ENCODE assay signal across 19 cellular contexts in the genomic region with DNA sequence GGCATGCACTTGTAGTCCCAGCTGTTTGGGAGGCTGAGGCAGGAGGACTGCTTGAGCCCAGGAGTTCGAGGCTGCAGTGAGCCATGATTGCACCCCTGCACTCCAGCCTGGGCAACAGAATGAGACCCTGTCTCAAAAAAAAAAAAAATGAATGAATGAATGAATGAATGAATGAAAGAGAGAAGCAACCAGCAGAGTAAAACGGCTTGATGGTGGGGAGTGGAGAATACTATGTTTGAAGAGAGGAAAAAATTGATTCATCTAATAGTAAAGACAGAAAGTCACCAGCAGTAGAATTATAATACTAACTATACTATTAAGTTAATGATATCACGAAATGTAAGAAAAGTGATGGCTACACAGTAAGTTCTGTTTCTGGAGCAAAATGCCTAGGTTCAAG.
A peak's percentile ranks its signal among the peaks of the same experiment; 100 is the strongest.
DNase-seq lines count a peak whose midpoint lies in the region; ATAC-seq and TF ChIP-seq lines count a peak whose summit lies in the region.
"Had no signal": no experiment of that assay in that cellular context is flagged by ENCODE, and none has a peak within 500 bp of the region (broad histone marks: within the 10 kb centered on the region; RNA-seq: fewer than 3 reads in every experiment).

No MANE protein-coding gene starts in this region.

- 96 to 100% methylated on average over 3 of the region's 3 CpGs for WGBS in GM23248 (ENCODE audit: low coverage in 1 of 2, low lambda C conversion rate in 2 of 2, missing lambda C conversion rate in 2 of 2), 2 experiments
- WGBS in mammary epithelial cell (ENCODE audit: low coverage, missing lambda C conversion rate), result 100% methylated on average over 2 of the region's 3 CpGs
- WGBS in right cardiac atrium, result 94% methylated on average over 3 of the region's 3 CpGs

- BruUV-seq in PC-3 (replicated peaks; lab: Mats Ljungman, UMichigan) (TSS peak; percentile 96), mammary epithelial cell (replicated peaks; lab: Mats Ljungman, UMichigan) (TSS peak; percentile 90)

- TF ChIP-seq CTCF in PC-3 (conservative IDR thresholded peaks at IDR 0.05; ENCODE audit: low read depth, low read length), result no peak
- no peak for TF ChIP-seq CTCF in mammary epithelial cell (conservative IDR thresholded peaks at IDR 0.05 in 1 of 2, IDR thresholded peaks at IDR 0.05 in 1 of 2; ENCODE audit: extremely low read depth in 1 of 2, insufficient read depth in 1 of 2, low read depth in 1 of 2, low read length in 2 of 2)
- no peak for TF ChIP-seq CTCF in neural cell (IDR thresholded peaks at IDR 0.05; ENCODE audit: poor library complexity, severe bottlenecking)

- H3K36me3 ChIP-seq in GM23248 (ENCODE audit: low read depth), result no peaks in the 10 kb centered on the region
- peaks cover 5% of the 10 kb centered on the region; the same call in 1 of the 2 replicates for H3K36me3 ChIP-seq in PC-3 (ENCODE audit: low read depth, low read length)
- no peaks in the 10 kb centered on the region for H3K36me3 ChIP-seq in mammary epithelial cell (ENCODE audit: insufficient read depth, low read length)
- H3K36me3 ChIP-seq in neural cell (ENCODE audit: insufficient read depth, low read length), result no peaks in the 10 kb centered on the region
- H3K36me3 ChIP-seq: SJCRH30 had no signal

- H4K20me1 ChIP-seq in GM23248 (ENCODE audit: insufficient read depth) (no peaks in the 10 kb centered on the region), PC-3 (ENCODE audit: low read length) (no peaks in the 10 kb centered on the region), mammary epithelial cell (ENCODE audit: insufficient read depth, low read length) (no peaks in the 10 kb centered on the region), neural cell (ENCODE audit: insufficient read depth) (no peaks in the 10 kb centered on the region)
- H4K20me1 ChIP-seq: BLaER1 treated with 17β-estradiol and CSF1 and Interleukin-3, amounts not matched to agents 10 nM and 100 nM had no signal

- H3K9ac ChIP-seq in GM23248 (0 out of 2 replicates have a peak overlapping the region, but pooled peaks have one; percentile 3), PC-3 (ENCODE audit: low read length) (peak overlapping the region; percentile 23), mammary epithelial cell (ENCODE audit: insufficient read depth, low read length) (no peak overlapping the region), neural cell (ENCODE audit: low read length) (no peak overlapping the region)
- H3K9ac ChIP-seq: KMS-11 had no signal

- H3F3A ChIP-seq in GM23248 (ENCODE audit: insufficient read depth) (no peaks in the 10 kb centered on the region), PC-3 (ENCODE audit: low read length, unreplicated experiment) (no peaks in the 10 kb centered on the region), neural cell (ENCODE audit: insufficient read depth, low read length, poor library complexity, severe bottlenecking) (peaks cover 3% of the 10 kb centered on the region)

- H2AFZ ChIP-seq in GM23248 (no peak overlapping the region), PC-3 (ENCODE audit: low read length) (no peak overlapping the region), mammary epithelial cell (ENCODE audit: low read depth, low read length) (no peak overlapping the region), neural cell (ENCODE audit: low read depth, low read length) (no peak overlapping the region)

- H3K79me2 ChIP-seq in GM23248 (ENCODE audit: insufficient read depth) (no peaks in the 10 kb centered on the region), PC-3 (ENCODE audit: low read length) (no peaks in the 10 kb centered on the region), mammary epithelial cell (ENCODE audit: insufficient read depth, low read length) (no peaks in the 10 kb centered on the region), neural cell (replicated peaks; ENCODE audit: insufficient read depth, low read length) (no peaks in the 10 kb centered on the region)

- POLR2A ChIA-PET in PC-3 (lab: Charles Lee; ENCODE audit: unreplicated experiment), result no interaction called here

- DNase-seq in GM23248, result no peak
- DNase-seq in PC-3, result no peak
- DNase-seq in mammary epithelial cell, result no peak
- no peak for DNase-seq in right cardiac atrium
- DNase-seq in NCI-H2107 (lab: John Stamatoyannopoulos, UW), result no peak
- DNase-seq: CD4-positive, alpha-beta memory T cell; DMS153; MV-4-11; NCI-H1694; NCI-H2081 treated with DMSO at 0.1 percent for 48 hours; NCI-H446 treated with DMSO at 0.1 percent for 48 hours; NCI-H526 treated with DMSO at 0.1 percent for 48 hours; SJCRH30 had no signal

- H3K9me3 ChIP-seq in GM23248 (ENCODE audit: low read depth), result no peaks in the 10 kb centered on the region
- H3K9me3 ChIP-seq in PC-3 (ENCODE audit: low read length), result no peaks in the 10 kb centered on the region
- H3K9me3 ChIP-seq in mammary epithelial cell (replicated peaks; ENCODE audit: insufficient read depth, low read length), result no peaks in the 10 kb centered on the region
- H3K9me3 ChIP-seq in neural cell (ENCODE audit: low read length), result no peaks in the 10 kb centered on the region
- no peaks in the 10 kb centered on the region for H3K9me3 ChIP-seq in right cardiac atrium (ENCODE audit: control insufficient read depth, low read length)
- H3K9me3 ChIP-seq: BLaER1 treated with 17β-estradiol and CSF1 and Interleukin-3, amounts not matched to agents 10 nM and 100 nM; SJCRH30 had no signal

- in situ Hi-C loops in GM23248 (cut with MboI), result no loop called here
- in situ Hi-C loops in mammary epithelial cell (cut with MboI; ENCODE audit: low sequenced_read_pairs in 2 of 2), result no loop called here

- dilution Hi-C loops in mammary epithelial cell (cut with HindIII; ENCODE audit: low sequenced_read_pairs), result no loop called here

- H3K9me2 ChIP-seq in GM23248 (ENCODE audit: insufficient read depth), result no peaks in the 10 kb centered on the region
- no peaks in the 10 kb centered on the region for H3K9me2 ChIP-seq in PC-3 (replicated peaks; ENCODE audit: low read length)
- no peaks in the 10 kb centered on the region for H3K9me2 ChIP-seq in neural cell (ENCODE audit: insufficient read depth, low read length)

- intact Hi-C loops in PC-3 (cut with micrococcal nuclease), result no loop called here
- intact Hi-C loops in mammary epithelial cell (cut with micrococcal nuclease), result loop anchor here (1.0 kb wide), 2 partner anchors 9 to 48 kb away; no protein-coding TSS in a partner anchor
- intact Hi-C loops in right cardiac atrium (cut with DNase I), result no loop called here

- H3K27ac ChIP-seq in GM23248, result 0 out of 2 replicates have a peak overlapping the region, but pooled peaks have one; percentile 27
- H3K27ac ChIP-seq in PC-3 (ENCODE audit: low read length), result peak overlapping the region; percentile 76
- H3K27ac ChIP-seq in mammary epithelial cell (ENCODE audit: insufficient read depth, low read depth, low read length), result peak overlapping the region; percentile 59
- peak overlapping the region; percentile 64 for H3K27ac ChIP-seq in neural cell (ENCODE audit: low read length)
- H3K27ac ChIP-seq in right cardiac atrium (ENCODE audit: low read length), result no peak overlapping the region
- H3K27ac ChIP-seq: HL-60, KMS-11, SJCRH30 had no signal

- no peak for TF ChIP-seq POLR2A in GM18505 (IDR thresholded peaks at IDR 0.05; ENCODE audit: borderline replicate concordance, extremely low read depth, insufficient read depth, insufficient read length)

- no peak overlapping the region for H3K4me2 ChIP-seq in GM23248 (ENCODE audit: unreplicated experiment)
- peak overlapping the region; percentile 8 for H3K4me2 ChIP-seq in PC-3 (ENCODE audit: low read length)
- peak overlapping the region; percentile 31 for H3K4me2 ChIP-seq in mammary epithelial cell (ENCODE audit: insufficient read depth, low read depth, low read length)
- no peak overlapping the region for H3K4me2 ChIP-seq in neural cell (ENCODE audit: low read length)
- H3K4me2 ChIP-seq: KMS-11 had no signal

- H3K27me3 ChIP-seq in GM23248 (replicated peaks; ENCODE audit: insufficient read depth) (no peaks in the 10 kb centered on the region), PC-3 (ENCODE audit: low read length) (no peaks in the 10 kb centered on the region), mammary epithelial cell (ENCODE audit: insufficient read depth, low read length) (no peaks in the 10 kb centered on the region), neural cell (ENCODE audit: insufficient read depth, low read depth, low read length) (no peaks in the 10 kb centered on the region), right cardiac atrium (ENCODE audit: control insufficient read depth, insufficient read depth) (no peaks in the 10 kb centered on the region)
- H3K27me3 ChIP-seq: BLaER1 treated with 17β-estradiol and CSF1 and Interleukin-3, amounts not matched to agents 10 nM and 100 nM; SJCRH30 had no signal

- CTCF ChIA-PET in PC-3 (lab: Charles Lee), result no interaction called here
- CTCF ChIA-PET in mammary epithelial cell (lab: Charles Lee; ENCODE audit: low non-redundant PET), result no interaction called here

- no peak for TF ChIP-seq EP300 in neural cell (conservative IDR thresholded peaks at IDR 0.05; ENCODE audit: poor library complexity, severe bottlenecking)

- H3K4me3 ChIP-seq in GM23248 (no peak overlapping the region), PC-3 (ENCODE audit: low read length) (no peak overlapping the region), mammary epithelial cell (replicated peaks in 1 of 3; ENCODE audit: insufficient read depth in 1 of 3, low read depth in 2 of 3, low read length in 3 of 3) (no peak overlapping the region), neural cell (ENCODE audit: low read length) (no peak overlapping the region), right cardiac atrium (ENCODE audit: low read length) (no peak overlapping the region)
- H3K4me3 ChIP-seq: BLaER1 treated with 17β-estradiol and CSF1 and Interleukin-3, amounts not matched to agents 10 nM and 100 nM; SJCRH30 had no signal

- TF ChIP-seq RAD21 in neural cell (conservative IDR thresholded peaks at IDR 0.05), result no peak

- H3K4me1 ChIP-seq in GM23248 (ENCODE audit: insufficient read depth), result no peaks in the 10 kb centered on the region
- H3K4me1 ChIP-seq in PC-3 (ENCODE audit: insufficient read depth, low read length), result peaks cover 15% of the 10 kb centered on the region
- peaks cover 10% of the 10 kb centered on the region for H3K4me1 ChIP-seq in mammary epithelial cell (ENCODE audit: insufficient read depth, low read length)
- no peaks in the 10 kb centered on the region for H3K4me1 ChIP-seq in right cardiac atrium (ENCODE audit: control insufficient read depth, insufficient read depth, low read length)
- H3K4me1 ChIP-seq: SJCRH30 had no signal

- ATAC-seq in PC-3 (no peak), GM21737 (IDR thresholded peaks at IDR 0.05; ENCODE audit: unreplicated experiment) (no peak), right cardiac atrium (no peak), GM18505 (IDR thresholded peaks at IDR 0.05; ENCODE audit: unreplicated experiment) (no peak)

TF ChIP-seq in neural cell, 6 proteins besides CTCF, POLR2A, EP300 and RAD21 (continues in another document):
- TF ChIP-seq TAF1 (IDR thresholded peaks at IDR 0.05; ENCODE audit: low read depth) (no peak), MXI1 (conservative IDR thresholded peaks at IDR 0.05; ENCODE audit: poor library complexity, severe bottlenecking) (no peak), EZH2 (IDR thresholded peaks at IDR 0.05; ENCODE audit: borderline replicate concordance, insufficient read depth, low read length, poor library complexity, severe bottlenecking) (no peak), POLR2AphosphoS5 (IDR thresholded peaks at IDR 0.05) (no peak)

Comparison
In these comparisons a context has a peak if more than half of its experiments do, and no peak if none do; other contexts are left out.
1. H3K4me2 ChIP-seq: peak in PC-3 (single experiment) and mammary epithelial cell (single experiment); none in GM23248 (single experiment) and neural cell (single experiment).
2. H3K9ac ChIP-seq: peak in GM23248 (single experiment) and PC-3 (single experiment); none in mammary epithelial cell (single experiment) and neural cell (single experiment).